In genomic region chr22:20422271-20422958, GRCh38 we compare ENCODE assay signal across 13 cellular contexts. TPM values are rescaled to one million over a fixed set of nuclear protein-coding genes. Genes with fewer than 3 reads are reported as not detected.
DNase-seq lines count a peak whose midpoint lies in the region; ATAC-seq and TF ChIP-seq lines count a peak whose summit lies in the region.
"Had no signal": no experiment of that assay in that cellular context is flagged by ENCODE, and none has a peak within 500 bp of the region (broad histone marks: within the 10 kb centered on the region; RNA-seq: fewer than 3 reads in every experiment).

No MANE protein-coding gene starts in this region.

- no peak overlapping the region for H2AFZ ChIP-seq in osteoblast (ENCODE audit: low read length)

- H3K4me2 ChIP-seq in osteoblast (ENCODE audit: insufficient read depth, low read length) = peak overlapping the region; percentile 38

- H3K9me3 ChIP-seq in osteoblast (ENCODE audit: low read depth, low read length) = no peaks in the 10 kb centered on the region

- H3K4me1 ChIP-seq in osteoblast (ENCODE audit: insufficient read depth, low read length) = peaks cover 16% of the 10 kb centered on the region

- H3K9me3 Mint-ChIP-seq in chondrocyte (ENCODE audit: low read depth) = no peaks in the 10 kb centered on the region
- H3K9me3 Mint-ChIP-seq: activated naive CD4-positive, alpha-beta T cell treated with anti-CD3 and anti-CD28 coated beads, Interleukin-2, amount 10 ng/mL, durations not matched to agents 7 days and 5 days; immature natural killer cell had no signal

- H3K36me3 ChIP-seq in osteoblast (ENCODE audit: insufficient read depth, low read length) = peaks cover 13% of the 10 kb centered on the region

- H3K36me3 Mint-ChIP-seq in chondrocyte (ENCODE audit: low read depth) = peaks cover 12% of the 10 kb centered on the region
- H3K36me3 Mint-ChIP-seq: activated naive CD4-positive, alpha-beta T cell treated with anti-CD3 and anti-CD28 coated beads, Interleukin-2, amount 10 ng/mL, durations not matched to agents 7 days and 5 days; immature natural killer cell had no signal

- H3K4me1 Mint-ChIP-seq in chondrocyte (ENCODE audit: low read depth) = peaks cover 20% of the 10 kb centered on the region

- in situ Hi-C loops in KBM-7 (cut with MboI; ENCODE audit: low pct_unique_long_range_greater_than_20kb, low sequenced_read_pairs) = loop anchor here (25.0 kb wide), 1 partner anchor 340 kb away; the partner anchor contains the start of gene SERPIND1

- no peak overlapping the region for H3K4me3 Mint-ChIP-seq in chondrocyte (ENCODE audit: unreplicated experiment)
- H3K4me3 Mint-ChIP-seq: activated naive CD4-positive, alpha-beta T cell treated with anti-CD3 and anti-CD28 coated beads, Interleukin-2, amount 10 ng/mL, durations not matched to agents 7 days and 5 days; immature natural killer cell had no signal

- no peak for ATAC-seq in HG03442 (IDR thresholded peaks at IDR 0.05; ENCODE audit: unreplicated experiment)

- DNase-seq in CMK (ENCODE audit: low read depth) (peak; percentile 44), KBM-7 (peak; percentile 56), chondrocyte (ENCODE audit: low spot score) (peak; percentile 88), osteoblast (ENCODE audit: insufficient read length, low spot score, missing footprints) (peak; percentile 96), SW480 (ENCODE audit: low spot score) (no peak), NCI-H226 (no peak), DMS153 treated with DMSO at 0.1 percent for 48 hours (lab: John Stamatoyannopoulos, UW; ENCODE audit: unreplicated experiment) (no peak)
- DNase-seq: activated naive CD4-positive, alpha-beta T cell treated with anti-CD3 and anti-CD28 coated beads, Interleukin-2, amount 10 ng/mL, durations not matched to agents 7 days and 5 days; HCEC 1CT; immature natural killer cell; trophoblast cell had no signal

- H3K27ac ChIP-seq in osteoblast (ENCODE audit: low read depth, low read length) = peak overlapping the region; percentile 58
- H3K27ac ChIP-seq: VCaP had no signal

- peaks cover 16% of the 10 kb centered on the region for H4K20me1 ChIP-seq in osteoblast (ENCODE audit: insufficient read depth, low read length)

- H3K27me3 ChIP-seq in osteoblast (ENCODE audit: insufficient read depth, low read length) = no peaks in the 10 kb centered on the region

- H3K4me3 ChIP-seq in osteoblast (ENCODE audit: insufficient read depth, low read length) = no peak overlapping the region

- no peaks in the 10 kb centered on the region for H3K79me2 ChIP-seq in osteoblast (ENCODE audit: insufficient read depth, low read length)

- H3K27me3 Mint-ChIP-seq in chondrocyte (ENCODE audit: low read depth) = no peaks in the 10 kb centered on the region

- H3K27ac Mint-ChIP-seq in chondrocyte (ENCODE audit: unreplicated experiment) = no peak overlapping the region
- H3K27ac Mint-ChIP-seq: activated naive CD4-positive, alpha-beta T cell treated with anti-CD3 and anti-CD28 coated beads, Interleukin-2, amount 10 ng/mL, durations not matched to agents 7 days and 5 days; immature natural killer cell had no signal

- no peak for TF ChIP-seq CTCF in chondrocyte (IDR thresholded peaks at IDR 0.05)
- TF ChIP-seq CTCF in osteoblast (IDR thresholded peaks at IDR 0.05; ENCODE audit: extremely low read depth, low read depth, low read length) = no peak

RNA-seq across cellular contexts. Expression of gene SCARF2, which starts 15.2 kb away (rescaled TPM):
- 56.5 to 88.8 TPM (median 86.5 TPM) in 3 replicates for total RNA-seq in chondrocyte
- total RNA-seq in osteoblast = 18.3 and 23.9 TPM in 2 replicates

RNA-seq across cellular contexts. Expression of gene ZNF74, which starts 28.5 kb away (rescaled TPM):
- total RNA-seq in chondrocyte (12.7 to 15.7 TPM (median 13.6 TPM) in 3 replicates), osteoblast (12.4 and 13.8 TPM in 2 replicates)

Comparison
In these comparisons a context has a peak if more than half of its experiments do, and no peak if none do; other contexts are left out.
1. DNase-seq: peak in CMK (single experiment), KBM-7 (single experiment), chondrocyte (single experiment) and osteoblast (single experiment); none in SW480 (single experiment), NCI-H226 (single experiment) and DMS153 treated with DMSO at 0.1 percent for 48 hours (single experiment).